13 cellular contexts compared by ENCODE assay signal in the genomic region with DNA sequence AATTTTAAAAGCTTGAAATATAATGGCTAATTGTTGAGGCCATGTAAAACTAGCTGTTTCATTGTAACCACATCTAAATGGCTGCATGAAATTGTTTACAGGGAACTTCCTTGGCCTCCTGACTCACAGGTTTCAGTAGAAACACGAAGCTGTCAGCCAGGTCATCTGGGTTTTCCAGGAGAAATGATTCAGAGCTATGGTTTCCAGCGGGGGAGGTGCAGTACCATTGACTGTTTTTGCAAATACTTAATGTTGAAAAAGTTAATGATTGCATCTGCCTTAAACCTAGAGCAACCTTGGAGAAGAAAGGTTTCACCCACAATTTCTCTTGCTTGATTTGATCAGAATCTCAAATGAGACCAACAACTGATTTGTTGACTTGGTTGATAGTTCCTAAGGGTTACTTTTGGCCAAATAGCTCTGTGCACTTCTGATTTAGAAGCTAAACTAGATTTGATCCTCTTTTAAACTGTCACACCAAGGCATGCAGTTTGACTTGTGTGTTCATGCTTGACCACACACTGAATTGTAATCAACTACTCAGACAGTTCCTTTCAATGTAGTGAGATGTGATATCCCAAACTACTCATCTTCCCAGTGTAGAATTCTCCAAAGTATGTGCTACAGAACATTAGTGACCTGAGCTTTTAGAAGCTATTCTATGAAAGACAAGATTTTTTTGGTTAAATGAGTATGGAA.
DNase-seq lines count a peak whose midpoint lies in the region; ATAC-seq and TF ChIP-seq lines count a peak whose summit lies in the region.
"Had no signal": no experiment of that assay in that cellular context is flagged by ENCODE, and none has a peak within 500 bp of the region (broad histone marks: within the 10 kb centered on the region; RNA-seq: fewer than 3 reads in every experiment).

No MANE protein-coding gene starts in this region.

- WGBS in mesenchymal stem cell: 0% methylated on average over 2 of the region's 2 CpGs
- 42 to 50% (median 47%) methylated on average over 2 of the region's 2 CpGs for WGBS in spleen, 5 donors
- WGBS in gastroesophageal sphincter (ENCODE audit: low coverage in 1 of 2), 2 donors: 45 to 51% methylated on average over 2 of the region's 2 CpGs

- H3K36me3 ChIP-seq in mesenchymal stem cell (ENCODE audit: control insufficient read depth in 1 of 2, insufficient read depth in 2 of 2, low read depth in 1 of 2, low read length in 2 of 2): no peaks in the 10 kb centered on the region
- H3K36me3 ChIP-seq in spleen: no peaks in the 10 kb centered on the region
- H3K36me3 ChIP-seq in gastroesophageal sphincter: no peaks in the 10 kb centered on the region
- H3K36me3 ChIP-seq: neutrophil had no signal

- H3K4ac ChIP-seq in mesenchymal stem cell (ENCODE audit: low read depth in 1 of 2, low read length in 2 of 2): no peak overlapping the region

- no peak overlapping the region for H2BK15ac ChIP-seq in mesenchymal stem cell (ENCODE audit: low read depth, poor library complexity, severe bottlenecking)

- H3K9me3 ChIP-seq in mesenchymal stem cell (ENCODE audit: control insufficient read depth, low read length): no peaks in the 10 kb centered on the region
- no peaks in the 10 kb centered on the region for H3K9me3 ChIP-seq in spleen
- no peaks in the 10 kb centered on the region for H3K9me3 ChIP-seq in gastroesophageal sphincter
- H3K9me3 ChIP-seq: neutrophil had no signal

- POLR2A ChIA-PET in RWPE1 (lab: Yijun Ruan, JAX; ENCODE audit: low non-redundant PET): no interaction called here

- H3K9ac ChIP-seq in mesenchymal stem cell (ENCODE audit: low read length): no peak overlapping the region

- H2BK120ac ChIP-seq in mesenchymal stem cell (ENCODE audit: low read depth, low read length): no peak overlapping the region

- no peak overlapping the region for H2BK5ac ChIP-seq in mesenchymal stem cell (ENCODE audit: low read depth, low read length, poor library complexity, severe bottlenecking)

- no peaks in the 10 kb centered on the region for H3K27me3 ChIP-seq in mesenchymal stem cell (ENCODE audit: control insufficient read depth in 1 of 2, insufficient read depth in 1 of 2, low read length in 2 of 2)
- H3K27me3 ChIP-seq in spleen (replicated peaks in 1 of 7): no peaks in the 10 kb centered on the region
- no peaks in the 10 kb centered on the region for H3K27me3 ChIP-seq in gastroesophageal sphincter
- H3K27me3 ChIP-seq: neutrophil had no signal

- TF ChIP-seq EP300 in gastroesophageal sphincter (IDR thresholded peaks at IDR 0.05): no peak

- no peak overlapping the region for H4K91ac ChIP-seq in mesenchymal stem cell (ENCODE audit: low read length)

- CTCF ChIA-PET in RWPE1 (lab: Yijun Ruan, JAX): interaction anchor here (1.2 kb wide), 1 partner anchor 15 kb away, joined by 4 read pairs; no protein-coding TSS in a partner anchor

- H2AFZ ChIP-seq in mesenchymal stem cell (ENCODE audit: low read depth, low read length): no peak overlapping the region

- H2BK12ac ChIP-seq in mesenchymal stem cell (ENCODE audit: low read length in 2 of 2): no peak overlapping the region

- H3K4me1 ChIP-seq in mesenchymal stem cell (ENCODE audit: control insufficient read depth, insufficient read depth, low read depth, low read length): peaks cover 2% of the 10 kb centered on the region
- no peaks in the 10 kb centered on the region for H3K4me1 ChIP-seq in spleen
- H3K4me1 ChIP-seq in gastroesophageal sphincter: no peaks in the 10 kb centered on the region

- ATAC-seq in GM18517 (IDR thresholded peaks at IDR 0.05; ENCODE audit: unreplicated experiment) (peak; percentile 54), HG02588 (IDR thresholded peaks at IDR 0.05; ENCODE audit: unreplicated experiment) (peak; percentile 76), GM21526 (IDR thresholded peaks at IDR 0.05; ENCODE audit: low FRiP score, unreplicated experiment) (no peak), gastroesophageal sphincter (no peak)

- no peak overlapping the region for H3K23ac ChIP-seq in mesenchymal stem cell (ENCODE audit: low read length in 2 of 2)

- DNase-seq in RWPE1 (ENCODE audit: low spot score) (peak; percentile 63), mesenchymal stem cell (peak; percentile 82), spleen (no peak), 8988T (no peak)
- DNase-seq: DMS 273 treated with DMSO at 0.1 percent for 48 hours; Karpas-422; SHP77 treated with DMSO at 0.1 percent for 48 hours; stimulated activated CD8-positive, alpha-beta memory T cell treated with anti-CD3 and anti-CD28 coated beads, Interleukin-4, amount 100 ng/mL, for 48 hours had no signal

- H3K18ac ChIP-seq in mesenchymal stem cell (ENCODE audit: low read depth in 1 of 2, low read length in 2 of 2): no peak overlapping the region

- no peak for TF ChIP-seq POLR2A in spleen (IDR thresholded peaks at IDR 0.05)
- no peak for TF ChIP-seq POLR2A in gastroesophageal sphincter (IDR thresholded peaks at IDR 0.05)

- intact Hi-C loops in spleen (cut with DNase I; ENCODE audit: low total_unique reads): no loop called here

- H4K8ac ChIP-seq in mesenchymal stem cell (ENCODE audit: low read length): no peak overlapping the region

- no peak overlapping the region for H3K14ac ChIP-seq in mesenchymal stem cell (ENCODE audit: low read length in 2 of 2)

- H3K4me2 ChIP-seq in mesenchymal stem cell (ENCODE audit: low read length, poor library complexity, severe bottlenecking): peak overlapping the region; percentile 19

- TF ChIP-seq CTCF in RWPE1 (conservative IDR thresholded peaks at IDR 0.05; ENCODE audit: low read depth) (no peak), spleen (IDR thresholded peaks at IDR 0.05 in 8 of 11, conservative IDR thresholded peaks at IDR 0.05 in 3 of 11) (no peak), gastroesophageal sphincter (IDR thresholded peaks at IDR 0.05) (no peak)

- H2AK5ac ChIP-seq in mesenchymal stem cell (ENCODE audit: low read length, severe bottlenecking): no peak overlapping the region

- H3K4me3 ChIP-seq in mesenchymal stem cell (ENCODE audit: insufficient read depth in 1 of 2, low read depth in 1 of 2, low read length in 2 of 2) (no peak overlapping the region), spleen (no peak overlapping the region), gastroesophageal sphincter (no peak overlapping the region)

- no peaks in the 10 kb centered on the region for H3K79me1 ChIP-seq in mesenchymal stem cell (replicated peaks; ENCODE audit: low read length, poor library complexity, severe bottlenecking)

- H3K27ac ChIP-seq in RWPE1: no peak overlapping the region
- H3K27ac ChIP-seq in mesenchymal stem cell (ENCODE audit: low read length, poor library complexity, severe bottlenecking): peak overlapping the region; percentile 72
- no peak overlapping the region for H3K27ac ChIP-seq in spleen
- H3K27ac ChIP-seq in gastroesophageal sphincter: no peak overlapping the region
- H3K27ac ChIP-seq: neutrophil had no signal

Comparison
In these comparisons a context has a peak if more than half of its experiments do, and no peak if none do; other contexts are left out.
1. ATAC-seq: peak in GM18517 (single experiment) and HG02588 (single experiment); none in GM21526 (single experiment) and gastroesophageal sphincter (single experiment).
2. DNase-seq: peak in RWPE1 (single experiment) and mesenchymal stem cell (single experiment); none in spleen (single experiment) and 8988T (single experiment).